1 cellular context compared by ENCODE assay signal in the genomic region with DNA sequence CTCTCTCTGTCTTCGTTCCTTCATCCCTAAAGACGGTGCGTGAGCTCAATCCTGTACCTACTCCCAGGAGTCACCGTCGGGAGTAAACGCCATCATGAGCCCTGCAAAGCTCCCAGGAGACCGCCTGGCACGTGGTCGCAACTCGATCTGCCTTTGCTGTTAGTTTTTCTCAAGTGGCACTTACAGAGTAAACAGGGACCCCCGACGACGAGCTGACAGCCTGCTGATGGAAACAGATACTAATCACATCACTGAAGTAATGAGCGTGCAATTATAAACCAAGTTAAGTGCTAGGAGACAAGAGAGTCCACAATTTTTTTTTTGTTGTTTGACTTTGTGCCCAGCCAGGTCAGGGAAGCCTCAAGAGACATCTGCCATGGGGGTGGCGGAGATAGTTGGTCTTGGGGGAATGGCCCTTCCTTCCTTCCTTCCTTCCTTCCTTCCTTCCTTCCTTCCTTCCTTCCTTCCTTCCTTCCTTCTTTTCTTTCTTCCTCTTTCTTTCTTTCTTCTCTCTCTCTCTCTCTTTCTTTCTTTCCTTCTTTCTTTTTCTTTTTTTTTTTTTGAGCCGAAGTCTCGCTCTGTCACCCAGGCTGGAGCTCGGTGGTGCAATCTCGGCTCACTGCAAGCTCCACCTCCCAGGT.
TF ChIP-seq lines count a peak whose summit lies in the region.

No MANE protein-coding gene starts in this region.

TF ChIP-seq in HEK293, 187 proteins besides CTCF, POLR2A, EP300 and RAD21 (continued from another document and continues in another):
- TF ChIP-seq RBAK (tag by site-specific recombination; IDR thresholded peaks at IDR 0.05) (no peak), ZNF302 (tag by site-specific recombination; IDR thresholded peaks at IDR 0.05; ENCODE audit: low read depth) (no peak), ZNF292 (tag by site-specific recombination; IDR thresholded peaks at IDR 0.05; ENCODE audit: borderline replicate concordance, low read depth) (no peak), ZNF324 (tag by site-specific recombination; IDR thresholded peaks at IDR 0.05) (0 out of 2 replicates have a peak, but pooled peaks have one; percentile 49), ZNF621 (tag by site-specific recombination; IDR thresholded peaks at IDR 0.05) (no peak), TCF7L2 (IDR thresholded peaks at IDR 0.05; ENCODE audit: borderline replicate concordance, low read depth, low read length) (peak; percentile 62; the same call in 1 of the 2 replicates), GLIS2 (tag by site-specific recombination; IDR thresholded peaks at IDR 0.05) (peak; percentile 45; the same call in 1 of the 2 replicates), ZNF670 (tag by site-specific recombination; IDR thresholded peaks at IDR 0.05; ENCODE audit: low read depth) (no peak), ZSCAN23 (tag by site-specific recombination; IDR thresholded peaks at IDR 0.05) (0 out of 2 replicates have a peak, but pooled peaks have one; percentile 62), ZFP41 (tag by site-specific recombination; IDR thresholded peaks at IDR 0.05; ENCODE audit: borderline replicate concordance) (no peak), ZNF133 (tag by site-specific recombination; IDR thresholded peaks at IDR 0.05) (no peak), ZNF433 (tag by site-specific recombination; IDR thresholded peaks at IDR 0.05; ENCODE audit: low read depth) (no peak), PRDM1 (tag by site-specific recombination; IDR thresholded peaks at IDR 0.05) (no peak), MEIS1 (CRISPR knock-in tag; IDR thresholded peaks at IDR 0.05; ENCODE audit: borderline replicate concordance) (no peak), SP7 (tag by site-specific recombination; IDR thresholded peaks at IDR 0.05) (peak; percentile 41; the same call in 1 of the 2 replicates), GLI2 (tag by site-specific recombination; IDR thresholded peaks at IDR 0.05; ENCODE audit: borderline replicate concordance, low read depth) (peak; percentile 70; the same call in 1 of the 2 replicates), ZNF558 (tag by site-specific recombination; IDR thresholded peaks at IDR 0.05) (no peak), ZXDB (tag by site-specific recombination; IDR thresholded peaks at IDR 0.05) (no peak), ZBTB17 (tag by site-specific recombination; IDR thresholded peaks at IDR 0.05) (peak; percentile 58), ZNF335 (tag by site-specific recombination; conservative IDR thresholded peaks at IDR 0.05) (no peak), ZNF843 (tag by site-specific recombination; IDR thresholded peaks at IDR 0.05) (peak; percentile 83), ZNF221 (tag by site-specific recombination; IDR thresholded peaks at IDR 0.05; ENCODE audit: borderline replicate concordance) (no peak), ZBTB7A (tag by site-specific recombination; IDR thresholded peaks at IDR 0.05; ENCODE audit: low read depth) (no peak), ZNF623 (tag by site-specific recombination; IDR thresholded peaks at IDR 0.05) (no peak), ZNF555 (tag by site-specific recombination; conservative IDR thresholded peaks at IDR 0.05) (no peak), ZNF791 (tag by site-specific recombination; IDR thresholded peaks at IDR 0.05) (no peak), ZNF530 (tag by site-specific recombination; IDR thresholded peaks at IDR 0.05; ENCODE audit: low read depth) (no peak), ZNF140 (tag by site-specific recombination; IDR thresholded peaks at IDR 0.05) (no peak), SETDB1 (IDR thresholded peaks at IDR 0.05; ENCODE audit: insufficient read length, low read length) (no peak)
- TF ChIP-seq, protein P1, sequence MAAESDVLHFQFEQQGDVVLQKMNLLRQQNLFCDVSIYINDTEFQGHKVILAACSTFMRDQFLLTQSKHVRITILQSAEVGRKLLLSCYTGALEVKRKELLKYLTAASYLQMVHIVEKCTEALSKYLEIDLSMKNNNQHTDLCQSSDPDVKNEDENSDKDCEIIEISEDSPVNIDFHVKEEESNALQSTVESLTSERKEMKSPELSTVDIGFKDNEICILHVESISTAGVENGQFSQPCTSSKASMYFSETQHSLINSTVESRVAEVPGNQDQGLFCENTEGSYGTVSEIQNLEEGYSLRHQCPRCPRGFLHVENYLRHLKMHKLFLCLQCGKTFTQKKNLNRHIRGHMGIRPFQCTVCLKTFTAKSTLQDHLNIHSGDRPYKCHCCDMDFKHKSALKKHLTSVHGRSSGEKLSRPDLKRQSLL (tag by site-specific recombination; IDR thresholded peaks at IDR 0.05) = no peak
- TF ChIP-seq, protein P2, sequence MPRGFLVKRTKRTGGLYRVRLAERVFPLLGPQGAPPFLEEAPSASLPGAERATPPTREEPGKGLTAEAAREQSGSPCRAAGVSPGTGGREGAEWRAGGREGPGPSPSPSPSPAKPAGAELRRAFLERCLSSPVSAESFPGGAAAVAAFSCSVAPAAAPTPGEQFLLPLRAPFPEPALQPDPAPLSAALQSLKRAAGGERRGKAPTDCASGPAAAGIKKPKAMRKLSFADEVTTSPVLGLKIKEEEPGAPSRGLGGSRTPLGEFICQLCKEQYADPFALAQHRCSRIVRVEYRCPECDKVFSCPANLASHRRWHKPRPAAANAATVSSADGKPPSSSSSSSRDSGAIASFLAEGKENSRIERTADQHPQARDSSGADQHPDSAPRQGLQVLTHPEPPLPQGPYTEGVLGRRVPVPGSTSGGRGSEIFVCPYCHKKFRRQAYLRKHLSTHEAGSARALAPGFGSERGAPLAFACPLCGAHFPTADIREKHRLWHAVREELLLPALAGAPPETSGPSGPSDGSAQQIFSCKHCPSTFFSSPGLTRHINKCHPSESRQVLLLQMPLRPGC (tag by site-specific recombination; IDR thresholded peaks at IDR 0.05) = peak; percentile 69; the same call in 1 of the 2 replicates
- TF ChIP-seq, protein P3, sequence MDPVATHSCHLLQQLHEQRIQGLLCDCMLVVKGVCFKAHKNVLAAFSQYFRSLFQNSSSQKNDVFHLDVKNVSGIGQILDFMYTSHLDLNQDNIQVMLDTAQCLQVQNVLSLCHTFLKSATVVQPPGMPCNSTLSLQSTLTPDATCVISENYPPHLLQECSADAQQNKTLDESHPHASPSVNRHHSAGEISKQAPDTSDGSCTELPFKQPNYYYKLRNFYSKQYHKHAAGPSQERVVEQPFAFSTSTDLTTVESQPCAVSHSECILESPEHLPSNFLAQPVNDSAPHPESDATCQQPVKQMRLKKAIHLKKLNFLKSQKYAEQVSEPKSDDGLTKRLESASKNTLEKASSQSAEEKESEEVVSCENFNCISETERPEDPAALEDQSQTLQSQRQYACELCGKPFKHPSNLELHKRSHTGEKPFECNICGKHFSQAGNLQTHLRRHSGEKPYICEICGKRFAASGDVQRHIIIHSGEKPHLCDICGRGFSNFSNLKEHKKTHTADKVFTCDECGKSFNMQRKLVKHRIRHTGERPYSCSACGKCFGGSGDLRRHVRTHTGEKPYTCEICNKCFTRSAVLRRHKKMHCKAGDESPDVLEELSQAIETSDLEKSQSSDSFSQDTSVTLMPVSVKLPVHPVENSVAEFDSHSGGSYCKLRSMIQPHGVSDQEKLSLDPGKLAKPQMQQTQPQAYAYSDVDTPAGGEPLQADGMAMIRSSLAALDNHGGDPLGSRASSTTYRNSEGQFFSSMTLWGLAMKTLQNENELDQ (tag by site-specific recombination; IDR thresholded peaks at IDR 0.05; ENCODE audit: low read depth) = no peak
- TF ChIP-seq, protein P4, sequence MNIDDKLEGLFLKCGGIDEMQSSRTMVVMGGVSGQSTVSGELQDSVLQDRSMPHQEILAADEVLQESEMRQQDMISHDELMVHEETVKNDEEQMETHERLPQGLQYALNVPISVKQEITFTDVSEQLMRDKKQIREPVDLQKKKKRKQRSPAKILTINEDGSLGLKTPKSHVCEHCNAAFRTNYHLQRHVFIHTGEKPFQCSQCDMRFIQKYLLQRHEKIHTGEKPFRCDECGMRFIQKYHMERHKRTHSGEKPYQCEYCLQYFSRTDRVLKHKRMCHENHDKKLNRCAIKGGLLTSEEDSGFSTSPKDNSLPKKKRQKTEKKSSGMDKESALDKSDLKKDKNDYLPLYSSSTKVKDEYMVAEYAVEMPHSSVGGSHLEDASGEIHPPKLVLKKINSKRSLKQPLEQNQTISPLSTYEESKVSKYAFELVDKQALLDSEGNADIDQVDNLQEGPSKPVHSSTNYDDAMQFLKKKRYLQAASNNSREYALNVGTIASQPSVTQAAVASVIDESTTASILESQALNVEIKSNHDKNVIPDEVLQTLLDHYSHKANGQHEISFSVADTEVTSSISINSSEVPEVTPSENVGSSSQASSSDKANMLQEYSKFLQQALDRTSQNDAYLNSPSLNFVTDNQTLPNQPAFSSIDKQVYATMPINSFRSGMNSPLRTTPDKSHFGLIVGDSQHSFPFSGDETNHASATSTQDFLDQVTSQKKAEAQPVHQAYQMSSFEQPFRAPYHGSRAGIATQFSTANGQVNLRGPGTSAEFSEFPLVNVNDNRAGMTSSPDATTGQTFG (tag by site-specific recombination; IDR thresholded peaks at IDR 0.05; ENCODE audit: borderline replicate concordance) = no peak
- TF ChIP-seq, protein P5, sequence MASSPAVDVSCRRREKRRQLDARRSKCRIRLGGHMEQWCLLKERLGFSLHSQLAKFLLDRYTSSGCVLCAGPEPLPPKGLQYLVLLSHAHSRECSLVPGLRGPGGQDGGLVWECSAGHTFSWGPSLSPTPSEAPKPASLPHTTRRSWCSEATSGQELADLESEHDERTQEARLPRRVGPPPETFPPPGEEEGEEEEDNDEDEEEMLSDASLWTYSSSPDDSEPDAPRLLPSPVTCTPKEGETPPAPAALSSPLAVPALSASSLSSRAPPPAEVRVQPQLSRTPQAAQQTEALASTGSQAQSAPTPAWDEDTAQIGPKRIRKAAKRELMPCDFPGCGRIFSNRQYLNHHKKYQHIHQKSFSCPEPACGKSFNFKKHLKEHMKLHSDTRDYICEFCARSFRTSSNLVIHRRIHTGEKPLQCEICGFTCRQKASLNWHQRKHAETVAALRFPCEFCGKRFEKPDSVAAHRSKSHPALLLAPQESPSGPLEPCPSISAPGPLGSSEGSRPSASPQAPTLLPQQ (tag by site-specific recombination; IDR thresholded peaks at IDR 0.05) = no peak
- TF ChIP-seq, protein P6, sequence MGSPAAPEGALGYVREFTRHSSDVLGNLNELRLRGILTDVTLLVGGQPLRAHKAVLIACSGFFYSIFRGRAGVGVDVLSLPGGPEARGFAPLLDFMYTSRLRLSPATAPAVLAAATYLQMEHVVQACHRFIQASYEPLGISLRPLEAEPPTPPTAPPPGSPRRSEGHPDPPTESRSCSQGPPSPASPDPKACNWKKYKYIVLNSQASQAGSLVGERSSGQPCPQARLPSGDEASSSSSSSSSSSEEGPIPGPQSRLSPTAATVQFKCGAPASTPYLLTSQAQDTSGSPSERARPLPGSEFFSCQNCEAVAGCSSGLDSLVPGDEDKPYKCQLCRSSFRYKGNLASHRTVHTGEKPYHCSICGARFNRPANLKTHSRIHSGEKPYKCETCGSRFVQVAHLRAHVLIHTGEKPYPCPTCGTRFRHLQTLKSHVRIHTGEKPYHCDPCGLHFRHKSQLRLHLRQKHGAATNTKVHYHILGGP (tag by site-specific recombination; IDR thresholded peaks at IDR 0.05) = no peak
- TF ChIP-seq, protein P7, sequence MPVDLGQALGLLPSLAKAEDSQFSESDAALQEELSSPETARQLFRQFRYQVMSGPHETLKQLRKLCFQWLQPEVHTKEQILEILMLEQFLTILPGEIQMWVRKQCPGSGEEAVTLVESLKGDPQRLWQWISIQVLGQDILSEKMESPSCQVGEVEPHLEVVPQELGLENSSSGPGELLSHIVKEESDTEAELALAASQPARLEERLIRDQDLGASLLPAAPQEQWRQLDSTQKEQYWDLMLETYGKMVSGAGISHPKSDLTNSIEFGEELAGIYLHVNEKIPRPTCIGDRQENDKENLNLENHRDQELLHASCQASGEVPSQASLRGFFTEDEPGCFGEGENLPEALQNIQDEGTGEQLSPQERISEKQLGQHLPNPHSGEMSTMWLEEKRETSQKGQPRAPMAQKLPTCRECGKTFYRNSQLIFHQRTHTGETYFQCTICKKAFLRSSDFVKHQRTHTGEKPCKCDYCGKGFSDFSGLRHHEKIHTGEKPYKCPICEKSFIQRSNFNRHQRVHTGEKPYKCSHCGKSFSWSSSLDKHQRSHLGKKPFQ (tag by site-specific recombination; IDR thresholded peaks at IDR 0.05) = no peak
- TF ChIP-seq, protein P8, sequence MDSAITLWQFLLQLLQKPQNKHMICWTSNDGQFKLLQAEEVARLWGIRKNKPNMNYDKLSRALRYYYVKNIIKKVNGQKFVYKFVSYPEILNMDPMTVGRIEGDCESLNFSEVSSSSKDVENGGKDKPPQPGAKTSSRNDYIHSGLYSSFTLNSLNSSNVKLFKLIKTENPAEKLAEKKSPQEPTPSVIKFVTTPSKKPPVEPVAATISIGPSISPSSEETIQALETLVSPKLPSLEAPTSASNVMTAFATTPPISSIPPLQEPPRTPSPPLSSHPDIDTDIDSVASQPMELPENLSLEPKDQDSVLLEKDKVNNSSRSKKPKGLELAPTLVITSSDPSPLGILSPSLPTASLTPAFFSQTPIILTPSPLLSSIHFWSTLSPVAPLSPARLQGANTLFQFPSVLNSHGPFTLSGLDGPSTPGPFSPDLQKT (IDR thresholded peaks at IDR 0.05; ENCODE audit: borderline replicate concordance, low read depth, low read length) = no peak
- TF ChIP-seq, protein P9, sequence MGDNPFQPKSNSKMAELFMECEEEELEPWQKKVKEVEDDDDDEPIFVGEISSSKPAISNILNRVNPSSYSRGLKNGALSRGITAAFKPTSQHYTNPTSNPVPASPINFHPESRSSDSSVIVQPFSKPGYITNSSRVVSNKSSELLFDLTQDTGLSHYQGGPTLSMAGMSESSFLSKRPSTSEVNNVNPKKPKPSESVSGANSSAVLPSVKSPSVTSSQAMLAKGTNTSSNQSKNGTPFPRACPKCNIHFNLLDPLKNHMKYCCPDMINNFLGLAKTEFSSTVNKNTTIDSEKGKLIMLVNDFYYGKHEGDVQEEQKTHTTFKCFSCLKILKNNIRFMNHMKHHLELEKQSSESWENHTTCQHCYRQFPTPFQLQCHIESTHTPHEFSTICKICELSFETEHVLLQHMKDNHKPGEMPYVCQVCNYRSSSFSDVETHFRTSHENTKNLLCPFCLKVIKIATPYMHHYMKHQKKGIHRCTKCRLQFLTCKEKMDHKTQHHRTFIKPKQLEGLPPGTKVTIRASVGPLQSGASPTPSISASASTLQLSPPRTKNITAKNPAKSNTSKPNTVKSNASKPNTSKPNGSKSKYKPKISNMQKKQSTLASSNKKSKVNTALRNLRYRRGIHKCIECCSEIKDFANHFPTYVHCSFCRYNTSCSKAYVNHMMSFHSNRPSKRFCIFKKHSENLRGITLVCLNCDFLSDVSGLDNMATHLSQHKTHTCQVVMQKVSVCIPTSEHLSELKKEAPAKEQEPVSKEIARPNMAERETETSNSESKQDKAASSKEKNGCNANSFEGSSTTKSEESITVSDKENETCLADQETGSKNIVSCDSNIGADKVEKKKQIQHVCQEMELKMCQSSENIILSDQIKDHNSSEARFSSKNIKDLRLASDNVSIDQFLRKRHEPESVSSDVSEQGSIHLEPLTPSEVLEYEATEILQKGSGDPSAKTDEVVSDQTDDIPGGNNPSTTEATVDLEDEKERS (tag by site-specific recombination; IDR thresholded peaks at IDR 0.05) = no peak
- TF ChIP-seq, protein P10, sequence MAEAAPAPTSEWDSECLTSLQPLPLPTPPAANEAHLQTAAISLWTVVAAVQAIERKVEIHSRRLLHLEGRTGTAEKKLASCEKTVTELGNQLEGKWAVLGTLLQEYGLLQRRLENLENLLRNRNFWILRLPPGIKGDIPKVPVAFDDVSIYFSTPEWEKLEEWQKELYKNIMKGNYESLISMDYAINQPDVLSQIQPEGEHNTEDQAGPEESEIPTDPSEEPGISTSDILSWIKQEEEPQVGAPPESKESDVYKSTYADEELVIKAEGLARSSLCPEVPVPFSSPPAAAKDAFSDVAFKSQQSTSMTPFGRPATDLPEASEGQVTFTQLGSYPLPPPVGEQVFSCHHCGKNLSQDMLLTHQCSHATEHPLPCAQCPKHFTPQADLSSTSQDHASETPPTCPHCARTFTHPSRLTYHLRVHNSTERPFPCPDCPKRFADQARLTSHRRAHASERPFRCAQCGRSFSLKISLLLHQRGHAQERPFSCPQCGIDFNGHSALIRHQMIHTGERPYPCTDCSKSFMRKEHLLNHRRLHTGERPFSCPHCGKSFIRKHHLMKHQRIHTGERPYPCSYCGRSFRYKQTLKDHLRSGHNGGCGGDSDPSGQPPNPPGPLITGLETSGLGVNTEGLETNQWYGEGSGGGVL (tag by site-specific recombination; IDR thresholded peaks at IDR 0.05) = no peak
